Comparison of ENCODE assay signal across 11 cellular contexts in the genomic region with DNA sequence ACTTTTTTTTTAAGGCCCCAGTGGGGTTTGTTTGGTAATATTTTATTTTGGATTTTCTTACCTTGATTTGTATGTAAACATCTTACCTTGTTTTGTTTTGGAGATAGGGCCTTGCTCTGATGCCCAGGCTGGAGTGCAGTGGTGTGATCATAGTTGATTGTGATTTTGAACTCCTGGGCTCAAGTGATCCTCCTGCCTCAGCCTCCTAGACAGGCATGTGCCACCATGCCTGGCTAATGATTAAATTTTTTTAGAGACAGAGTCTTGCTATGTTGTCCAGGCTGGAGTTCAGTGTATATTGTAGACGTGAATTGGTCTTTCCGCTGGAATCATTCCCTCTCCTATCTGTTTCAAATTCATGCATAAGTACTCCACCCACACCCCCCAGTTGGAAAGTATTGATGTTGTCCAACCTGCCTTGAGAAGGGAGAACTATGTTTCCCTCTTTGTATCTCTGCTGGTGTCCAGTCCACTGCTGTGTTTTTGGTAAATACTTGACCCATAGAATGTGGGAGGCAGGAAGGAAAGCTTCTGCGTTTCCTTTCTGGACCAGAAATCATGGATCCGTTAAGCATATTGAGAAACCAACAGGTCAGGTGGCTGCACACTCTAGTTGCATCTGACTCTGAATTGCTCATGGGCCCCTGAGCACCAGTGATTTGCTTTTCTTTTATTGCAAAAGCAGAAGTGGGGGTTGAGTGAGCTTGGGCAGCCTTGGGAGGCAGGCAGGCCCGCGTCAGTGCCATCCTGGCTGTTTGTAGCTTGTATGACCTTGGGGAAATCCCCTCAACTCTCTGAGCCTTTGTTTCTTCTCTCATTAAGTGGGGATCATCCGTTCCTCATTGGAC. TPM values are rescaled to one million over a fixed set of nuclear protein-coding genes. Genes with fewer than 3 reads are reported as not detected.
DNase-seq lines count a peak whose midpoint lies in the region; ATAC-seq, FAIRE-seq and TF ChIP-seq lines count a peak whose summit lies in the region.
"Had no signal": no experiment of that assay in that cellular context is flagged by ENCODE, and none has a peak within 500 bp of the region (broad histone marks: within the 10 kb centered on the region; RNA-seq: fewer than 3 reads in every experiment).

No MANE protein-coding gene starts in this region.

- H3K4me3 Mint-ChIP-seq in astrocyte (ENCODE audit: unreplicated experiment): peak overlapping the region; percentile 20

- H3K9me3 ChIP-seq in astrocyte (ENCODE audit: insufficient read depth, low read depth, low read length) (no peaks in the 10 kb centered on the region), SJCRH30 (replicated peaks) (no peaks in the 10 kb centered on the region)

- peaks cover 4% of the 10 kb centered on the region for H3K36me3 Mint-ChIP-seq in astrocyte (ENCODE audit: low read depth, unreplicated experiment)

- H3K4me1 ChIP-seq in astrocyte (ENCODE audit: insufficient read depth, low read length) (peaks cover 1% of the 10 kb centered on the region), SJCRH30 (0 out of 2 replicates have a peak, but pooled peaks cover 3% of the 10 kb centered on the region)

- no peaks in the 10 kb centered on the region for H3K27me3 ChIP-seq in astrocyte (ENCODE audit: insufficient read depth, low read length)
- H3K27me3 ChIP-seq in SJCRH30: no peaks in the 10 kb centered on the region
- H3K27me3 ChIP-seq: cardiac muscle cell had no signal

- no peak overlapping the region for H3K4me2 ChIP-seq in astrocyte (ENCODE audit: low read length)

- H4K20me1 ChIP-seq in astrocyte (ENCODE audit: insufficient read depth, low read length): no peaks in the 10 kb centered on the region

- no peak overlapping the region for H3K9ac ChIP-seq in astrocyte (ENCODE audit: low read length)

- peaks cover 2% of the 10 kb centered on the region for H3K4me1 Mint-ChIP-seq in astrocyte (ENCODE audit: low read depth, unreplicated experiment)

- no peak overlapping the region for H3K4me3 ChIP-seq in astrocyte (ENCODE audit: insufficient read depth, low read depth, low read length)
- H3K4me3 ChIP-seq in SJCRH30: no peak overlapping the region
- H3K4me3 ChIP-seq: cardiac muscle cell had no signal

- H3K79me2 ChIP-seq in astrocyte (ENCODE audit: insufficient read depth, low read length): no peaks in the 10 kb centered on the region

- no peak for TF ChIP-seq CTCF in astrocyte (IDR thresholded peaks at IDR 0.05; ENCODE audit: insufficient read depth, low read depth, low read length)

- DNase-seq in SIG-M5 treated with dmso at 0.1 percent for 504 hours (lab: John Stamatoyannopoulos, UW; ENCODE audit: unreplicated experiment) (peak; percentile 67), SIG-M5 (lab: John Stamatoyannopoulos, UW) (no peak), astrocyte (ENCODE audit: low read depth) (no peak), pons (ENCODE audit: low spot score) (peak; percentile 9), midbrain (lab: John Stamatoyannopoulos, UW) (no peak), superior temporal gyrus (ENCODE audit: extremely low spot score) (no peak), SJCRH30 (no peak)
- DNase-seq: left colon had no signal

- no peak overlapping the region for H3K27ac Mint-ChIP-seq in astrocyte (ENCODE audit: unreplicated experiment)

- FAIRE-seq in astrocyte (lab: Jason Lieb, UNC): no peak
- FAIRE-seq: A204.1 had no signal

- no peaks in the 10 kb centered on the region for H3K36me3 ChIP-seq in astrocyte (ENCODE audit: insufficient read depth, low read length)
- H3K36me3 ChIP-seq in SJCRH30: no peaks in the 10 kb centered on the region
- H3K36me3 ChIP-seq: cardiac muscle cell had no signal

- no peaks in the 10 kb centered on the region for H3K9me3 Mint-ChIP-seq in astrocyte (ENCODE audit: unreplicated experiment)

- peaks cover 4% of the 10 kb centered on the region for H3K27me3 Mint-ChIP-seq in astrocyte (ENCODE audit: low read depth, unreplicated experiment)

- no peak overlapping the region for H3K27ac ChIP-seq in astrocyte (ENCODE audit: low read depth, low read length)
- H3K27ac ChIP-seq in SJCRH30: no peak overlapping the region
- H3K27ac ChIP-seq: cardiac muscle cell had no signal

- ATAC-seq in HG03342 (IDR thresholded peaks at IDR 0.05; ENCODE audit: unreplicated experiment): peak; percentile 48
- ATAC-seq: left colon had no signal

- no peak overlapping the region for H2AFZ ChIP-seq in astrocyte (ENCODE audit: low read depth, low read length)

RNA-seq across cellular contexts. Expression of gene RMI2, which starts 25.0 kb away (rescaled TPM):
- 6.9 and 7.8 TPM in 2 replicates for total RNA-seq in astrocyte
- 28.2 and 33.0 TPM in 2 replicates for total RNA-seq in SJCRH30 (2014; rRNA removed; shearing (Covaris generic))

Comparison
In these comparisons a context has a peak if more than half of its experiments do, and no peak if none do; other contexts are left out.
1. DNase-seq: peak in SIG-M5 treated with dmso at 0.1 percent for 504 hours (single experiment) and pons (single experiment); none in SIG-M5 (single experiment), astrocyte (single experiment), midbrain (single experiment), superior temporal gyrus (single experiment) and SJCRH30 (0 of 2).